Comparison of ENCODE assay signal across 8 cellular contexts in genomic region chr14:24114536-24115450, GRCh38. TPM values are rescaled to one million over a fixed set of nuclear protein-coding genes. Genes with fewer than 3 reads are reported as not detected.
DNase-seq lines count a peak whose midpoint lies in the region; ATAC-seq and TF ChIP-seq lines count a peak whose summit lies in the region.

TSS of gene DCAF11 (plus strand) at chr14:24114777. CDS start at chr14:24115595, 818 bp downstream.
TSS of gene NRL (minus strand) at chr14:24114949. CDS start at chr14:24082848, 32,101 bp downstream.

- peak; percentile 98 for DNase-seq in GM13976 (ENCODE audit: low spot score)
- DNase-seq in NCI-H146 (lab: John Stamatoyannopoulos, UW) = peak; percentile 99
- DNase-seq in T-cell = peak; percentile 97 to 100 (median 99)
- DNase-seq in amniotic epithelial cell (ENCODE audit: low read depth) = peak; percentile 100
- peak; percentile 98 to 99 for DNase-seq in heart right ventricle
- peak; percentile 100 for DNase-seq in pons (ENCODE audit: low spot score)
- DNase-seq in type B pancreatic cell (ENCODE audit: extremely low spot score, unreplicated experiment) = peak; percentile 99

- CTCF ChIA-PET in T-cell (lab: Charles Lee) = interaction anchor here (0.6 to 2.6 kb wide), 21 partner anchors 9 to 645 kb away, joined by 3 to 24 read pairs (median 5); partner anchors contain the start of genes IRF9 (in 2 of the 2), DHRS4 (in 1 of the 2), EMC9 (in 1 of the 2) and FITM1 (in 1 of the 2)

- H3K27me3 Mint-ChIP-seq in T-cell (no peaks in the 10 kb centered on the region), type B pancreatic cell (no peaks in the 10 kb centered on the region)

- no peaks in the 10 kb centered on the region for H3K9me3 ChIP-seq in heart right ventricle

- H3K4me3 Mint-ChIP-seq in T-cell = peak within 1 kb of the TSS; percentile 90 to 94 (median 93)
- H3K4me3 Mint-ChIP-seq in type B pancreatic cell = peak within 1 kb of the TSS; percentile 99

- peak within 1 kb of the TSS; percentile 90 to 99 (median 98) for H3K27ac ChIP-seq in heart right ventricle

- peaks cover 6 to 32% (median 17%) of the 10 kb centered on the region in 9 donors for H3K4me1 ChIP-seq in heart right ventricle

- H3K36me3 Mint-ChIP-seq in T-cell (peaks cover 38% of the 10 kb centered on the region), type B pancreatic cell (peaks cover 22% of the 10 kb centered on the region)

- H3K9me3 Mint-ChIP-seq in T-cell (no peaks in the 10 kb centered on the region), type B pancreatic cell (no peaks in the 10 kb centered on the region)

- peaks cover 0 to 36% (median 29%) of the 10 kb centered on the region in 9 donors for H3K36me3 ChIP-seq in heart right ventricle

- peak within 1 kb of the TSS; percentile 34 to 80 (median 69) for H3K4me3 ChIP-seq in heart right ventricle

- WGBS in heart right ventricle, 2 donors = 0% methylated on average over 64 to 65 of the region's 65 CpGs

- POLR2A ChIA-PET in T-cell (lab: Charles Lee) = interaction anchor here (0.6 to 2.4 kb wide), 19 partner anchors 8 to 1277 kb away, joined by 3 to 23 read pairs (median 5); partner anchors contain the start of genes IPO4 (in 2 of the 2), PSME2 (in 2 of the 2), RNF31 (in 2 of the 2) and EMC9 (in 1 of the 2)

- no peaks in the 10 kb centered on the region for H3K27me3 ChIP-seq in heart right ventricle

- H3K4me1 Mint-ChIP-seq in T-cell (peaks cover 30 to 42% (median 32%) of the 10 kb centered on the region in 3 donors), type B pancreatic cell (ENCODE audit: unreplicated experiment) (peaks cover 18% of the 10 kb centered on the region)

- intact Hi-C loops in heart right ventricle (cut with DNase I) = loop anchor here in 4 of 10 donors (1.0 to 5.0 kb wide), 6 partner anchors 16 to 48 kb away; partner anchors contain the start of genes PSME2 (in 3 of the 4), RNF31 (in 3 of the 4), FITM1 (in 2 of the 4) and EMC9 (in 1 of the 4)

- peak; percentile 85 for ATAC-seq in HG02870 (IDR thresholded peaks at IDR 0.05; ENCODE audit: unreplicated experiment)
- peak; percentile 85 to 88 (median 87) for ATAC-seq in T-cell (replicated peaks in 1 of 4)
- ATAC-seq in heart right ventricle = peak; percentile 94 to 96 (median 96)

- in situ Hi-C loops in GM13976 (cut with MboI; ENCODE audit: low sequenced_read_pairs, unreplicated experiment) = no loop called here

- TF ChIP-seq CTCF in GM13976 (IDR thresholded peaks at IDR 0.05; ENCODE audit: borderline replicate concordance, control extremely low read depth, extremely low read depth, insufficient read depth, missing control alignments) = no peak
- peak in 2 of 9 donors; percentile 6 to 15 for TF ChIP-seq CTCF in heart right ventricle (IDR thresholded peaks at IDR 0.05)
- TF ChIP-seq CTCF in type B pancreatic cell (conservative IDR thresholded peaks at IDR 0.05) = no peak

- H3K27ac Mint-ChIP-seq in T-cell = peak within 1 kb of the TSS; percentile 98
- H3K27ac Mint-ChIP-seq in type B pancreatic cell = peak within 1 kb of the TSS; percentile 99

RNA-seq across cellular contexts. Expression of gene DCAF11, which starts in this region (rescaled TPM):
- total RNA-seq in T-cell (10 to 100 TPM; 78.5 to 94.1 (median 89.6) TPM), heart right ventricle (10 to 100 TPM; 62.2 to 99.7 (median 73.0) TPM), type B pancreatic cell (ENCODE audit: low replicate concordance) (65.0 and 78.3 TPM in 2 replicates)
- 10 to 100 TPM; 19.7 to 72.7 TPM for polyA plus RNA-seq in heart right ventricle

RNA-seq across cellular contexts. Expression of gene NRL, which starts in this region (rescaled TPM):
- total RNA-seq in T-cell (1 to 10 TPM; 1.9 to 3.7 (median 3.4) TPM), heart right ventricle (1 to 10 TPM; 1.7 to 3.5 (median 2.2) TPM), type B pancreatic cell (ENCODE audit: low replicate concordance) (1.3 and 1.8 TPM in 2 replicates)
- 1 to 10 TPM; 1.5 to 3.3 TPM for polyA plus RNA-seq in heart right ventricle

Comparison
In these comparisons a context has a peak if more than half of its experiments do, and no peak if none do; other contexts are left out.
1. Peak in every context shown above with its lines: DNase-seq, ATAC-seq, H3K4me3 ChIP-seq and H3K27ac ChIP-seq.